In the genomic region with DNA sequence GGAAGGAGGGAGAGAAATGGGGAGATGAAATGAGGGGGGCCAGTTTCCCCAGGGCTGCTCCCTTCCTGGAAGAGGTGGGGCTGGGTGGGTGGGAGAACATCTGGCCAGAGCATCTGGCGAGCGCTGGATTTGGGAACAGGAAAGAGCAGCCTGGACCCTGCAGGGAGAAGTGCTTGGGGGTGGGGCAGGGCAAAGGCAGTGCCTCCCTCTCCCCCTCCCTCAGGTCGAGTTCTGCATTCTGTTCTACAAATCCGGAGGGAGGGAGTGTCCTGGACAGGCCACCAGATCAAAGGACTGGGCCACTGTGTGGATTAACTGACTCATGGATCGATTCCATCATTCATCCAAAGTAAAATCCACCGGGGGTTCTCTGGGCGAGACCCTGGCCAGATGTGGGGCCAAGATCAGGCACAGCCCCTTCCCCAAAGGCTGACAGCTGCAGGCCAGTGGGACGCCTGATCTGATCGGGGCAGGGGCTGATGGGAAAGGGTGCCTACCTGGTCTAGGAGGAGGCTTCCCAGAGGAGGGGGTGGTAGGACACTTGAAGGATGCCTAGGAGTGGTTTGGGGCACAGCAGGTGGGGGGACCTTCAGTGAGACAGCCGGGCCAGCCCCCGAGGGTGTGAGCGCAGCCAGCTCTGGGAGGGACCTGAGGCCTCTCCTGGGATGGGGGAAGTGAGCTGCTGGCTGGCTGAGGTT, we compare ENCODE assay signal across 14 cellular contexts. TPM values are rescaled to one million over a fixed set of nuclear protein-coding genes. Genes with fewer than 3 reads are reported as not detected.
"Had no signal": no experiment of that assay in that cellular context is flagged by ENCODE, and none has a peak within 500 bp of the region (broad histone marks: within the 10 kb centered on the region; RNA-seq: fewer than 3 reads in every experiment).

No MANE protein-coding gene starts in this region.

- DNase-seq: effector memory CD8-positive, alpha-beta T cell; gastrocnemius medialis; left colon; mesendoderm; naive B cell; small intestine; stimulated activated CD4-positive, alpha-beta T cell treated with anti-CD3 and anti-CD28 coated beads, Interleukin-12 subunit alpha, Interleukin-12 subunit beta, amount 100 ng/mL, for 4 hours; stimulated activated naive CD4-positive, alpha-beta T cell treated with Interleukin-2 at 50 U/mL for 16 hours; trophoblast cell had no signal

- H3K36me3 ChIP-seq: esophagus muscularis mucosa, gastrocnemius medialis, neutrophil, right atrium auricular region had no signal

- H3K9me3 ChIP-seq: esophagus muscularis mucosa, gastrocnemius medialis, neutrophil, right atrium auricular region had no signal

- ATAC-seq: gastrocnemius medialis, left colon had no signal

- H3K4me3 ChIP-seq: esophagus muscularis mucosa, gastrocnemius medialis, right atrium auricular region had no signal

- H3K4me1 ChIP-seq: esophagus muscularis mucosa, gastrocnemius medialis, right atrium auricular region had no signal

- H3K27ac ChIP-seq: epithelial cell of prostate, esophagus muscularis mucosa, gastrocnemius medialis, neutrophil, right atrium auricular region had no signal

RNA-seq across cellular contexts. Expression of gene CACNA1I, which starts 57.5 kb away (rescaled TPM):
- polyA plus RNA-seq: keratinocyte had no signal
